In the genomic region with DNA sequence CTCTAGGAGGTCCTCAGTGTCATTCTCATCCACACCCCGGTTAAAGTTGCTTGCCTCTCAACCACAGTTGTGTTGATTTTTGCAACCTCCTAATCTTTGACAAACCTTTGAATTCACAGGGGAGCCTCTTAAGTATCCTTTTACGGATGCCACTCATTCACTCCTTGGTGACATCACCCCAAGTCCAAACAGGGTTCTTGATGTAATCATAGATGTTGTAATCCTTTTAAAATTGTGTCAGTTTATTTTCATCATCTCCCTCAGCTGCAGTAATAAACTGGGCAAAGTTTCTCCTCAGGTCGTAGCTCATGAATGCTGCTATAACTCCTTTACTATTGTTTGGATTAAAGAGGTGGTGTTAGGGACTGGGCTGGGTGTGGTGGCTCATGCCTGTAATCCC, we compare ENCODE assay signal across 22 cellular contexts.
"Had no signal": no experiment of that assay in that cellular context is flagged by ENCODE, and none has a peak within 500 bp of the region (broad histone marks: within the 10 kb centered on the region; RNA-seq: fewer than 3 reads in every experiment).

No MANE protein-coding gene starts in this region.

- H3K4me3 ChIP-seq: cardiac muscle cell, dorsolateral prefrontal cortex, neural progenitor cell, prostate gland, right atrium auricular region, skin epidermis, tibial nerve had no signal

- H3K27me3 ChIP-seq: cardiac muscle cell, dorsolateral prefrontal cortex, neural progenitor cell, right atrium auricular region, tibial nerve had no signal

- DNase-seq: activated CD4-positive, alpha-beta T cell treated with anti-CD3 and anti-CD28 coated beads for 36 hours; activated CD4-positive, alpha-beta T cell treated with anti-CD3 and anti-CD28 coated beads, Interleukin-2, amount 50 U/mL, for 48 hours; activated gamma-delta T cell treated with Interleukin-2 at 50 U/mL for 16 hours; amniotic stem cell; dorsolateral prefrontal cortex; head of caudate nucleus; kidney glomerular epithelial cell; left ventricle myocardium superior; mesenchymal stem cell; naive thymus-derived CD4-positive, alpha-beta T cell had no signal

- H3K9me3 ChIP-seq: prostate gland, right atrium auricular region, tibial nerve had no signal

- FAIRE-seq: colon, frontal cortex, TTC549, urothelium cell line had no signal

- ATAC-seq: activated CD4-positive, alpha-beta T cell treated with anti-CD3 and anti-CD28 coated beads for 36 hours; activated naive CD4-positive, alpha-beta T cell treated with anti-CD3 and anti-CD28 coated beads, Interleukin-2, amount 50 U/mL, for 72 hours; left ventricle myocardium superior; naive thymus-derived CD4-positive, alpha-beta T cell; WTC11 had no signal

- H3K36me3 ChIP-seq: cardiac muscle cell, neural progenitor cell, prostate gland, right atrium auricular region, tibial nerve had no signal

- H3K4me1 ChIP-seq: neural progenitor cell, prostate gland, right atrium auricular region, tibial nerve had no signal
